ENCODE assay signal across 17 cellular contexts in genomic region chr16:87662254-87663204, GRCh38.
DNase-seq lines count a peak whose midpoint lies in the region; ATAC-seq, FAIRE-seq and TF ChIP-seq lines count a peak whose summit lies in the region.
"Had no signal": no experiment of that assay in that cellular context is flagged by ENCODE, and none has a peak within 500 bp of the region (broad histone marks: within the 10 kb centered on the region; RNA-seq: fewer than 3 reads in every experiment).

No MANE protein-coding gene starts in this region.

- H3K27ac ChIP-seq in HepG2 (ENCODE audit: extremely low read length, insufficient read depth, low read length) (no peak overlapping the region), right lobe of liver (no peak overlapping the region), HUES48 (ENCODE audit: low read depth, low read length) (peak overlapping the region; percentile 20), endodermal cell (ENCODE audit: low read depth, low read length) (no peak overlapping the region)
- H3K27ac ChIP-seq: C4-2B, PC-9, SJCRH30 had no signal

- no peak overlapping the region for H3K4me2 ChIP-seq in HepG2 (ENCODE audit: low read depth, low read length)
- H3K4me2 ChIP-seq: PC-9 had no signal

- no peak for TF ChIP-seq RAD21 in HepG2 (CRISPR knock-in tag; IDR thresholded peaks at IDR 0.05)

- H3K4me3 Mint-ChIP-seq in endodermal cell, result no peak overlapping the region
- H3K4me3 Mint-ChIP-seq: IgD-negative memory B cell had no signal

- in situ Hi-C loops in HepG2 (cut with HindIII; ENCODE audit: extremely low pct_ligation_motif_present, low pct_unique_long_range_greater_than_20kb), result no loop called here

- POLR2A ChIA-PET in HepG2 (lab: Yijun Ruan, JAX), result no interaction called here

- H4K20me1 ChIP-seq in HepG2 (ENCODE audit: insufficient read depth, low read length), result peaks cover 3% of the 10 kb centered on the region; the same call in 1 of the 2 replicates

- H3K9me3 ChIP-seq in HepG2 (ENCODE audit: low read length), result no peaks in the 10 kb centered on the region
- H3K9me3 ChIP-seq in right lobe of liver, result no peaks in the 10 kb centered on the region
- H3K9me3 ChIP-seq in HUES48 (ENCODE audit: control insufficient read depth, insufficient read depth, low read length), result no peaks in the 10 kb centered on the region
- no peaks in the 10 kb centered on the region for H3K9me3 ChIP-seq in endodermal cell (ENCODE audit: control insufficient read depth, low read length)
- H3K9me3 ChIP-seq: SJCRH30 had no signal

- H3K4me3 ChIP-seq in HepG2 (replicated peaks in 1 of 3; ENCODE audit: insufficient read depth in 1 of 3, low read depth in 2 of 3, low read length in 3 of 3) (no peak overlapping the region), right lobe of liver (no peak overlapping the region), HUES48 (ENCODE audit: low read depth, low read length) (no peak overlapping the region), endodermal cell (ENCODE audit: low read length) (no peak overlapping the region)
- H3K4me3 ChIP-seq: PC-9, SJCRH30 had no signal

- H3K27me3 Mint-ChIP-seq in endodermal cell (ENCODE audit: insufficient read depth), result no peaks in the 10 kb centered on the region

- no TSS peak for BruUV-seq in HepG2 (replicated peaks; lab: Mats Ljungman, UMichigan)

- no peak for DNase-seq in HepG2 (ENCODE audit: low spot score)
- DNase-seq in right lobe of liver, result no peak
- no peak for DNase-seq in endodermal cell
- no peak for DNase-seq in middle frontal gyrus (ENCODE audit: extremely low spot score, low spot score)
- DNase-seq in activated CD8-positive, alpha-beta memory T cell treated with anti-CD3 and anti-CD28 coated beads, Interleukin-2, amount 50 U/mL, for 48 hours, result no peak
- no peak for DNase-seq in NCI-H526 treated with DMSO at 0.1 percent for 48 hours (lab: John Stamatoyannopoulos, UW)
- DNase-seq: 8988T, DMS 273 treated with DMSO at 0.1 percent for 48 hours, GOT3, NCI-H187 treated with DMSO at 0.1 percent for 48 hours, NCI-H446 had no signal

- no peak overlapping the region for H3K9ac ChIP-seq in HepG2 (ENCODE audit: insufficient read depth, low read depth, low read length)
- H3K9ac ChIP-seq in HUES48 (ENCODE audit: low read depth, low read length), result no peak overlapping the region
- H3K9ac ChIP-seq in endodermal cell (ENCODE audit: extremely low read depth, low read length, poor library complexity, severe bottlenecking), result no peak overlapping the region

- TF ChIP-seq EP300 in HepG2 (IDR thresholded peaks at IDR 0.05; ENCODE audit: low read depth in 2 of 2, low read length in 2 of 2) (no peak), HepG2 (CRISPR knock-in tag; IDR thresholded peaks at IDR 0.05; ENCODE audit: borderline replicate concordance) (no peak)

- H3K36me3 ChIP-seq in HepG2 (replicated peaks in 1 of 2; ENCODE audit: control insufficient read depth in 1 of 2, insufficient read depth in 2 of 2, low read length in 2 of 2) (no peaks in the 10 kb centered on the region), right lobe of liver (no peaks in the 10 kb centered on the region), HUES48 (ENCODE audit: control insufficient read depth, insufficient read depth, low read length) (no peaks in the 10 kb centered on the region), endodermal cell (ENCODE audit: control insufficient read depth, insufficient read depth, low read length) (no peaks in the 10 kb centered on the region)
- H3K36me3 ChIP-seq: SJCRH30 had no signal

- no peak overlapping the region for H3K27ac Mint-ChIP-seq in endodermal cell
- H3K27ac Mint-ChIP-seq: IgD-negative memory B cell had no signal

- TF ChIP-seq POLR2A in HepG2 (IDR thresholded peaks at IDR 0.05; ENCODE audit: insufficient read depth in 1 of 2, low read depth in 2 of 2, low read length in 2 of 2), result no peak
- TF ChIP-seq POLR2A in right lobe of liver (IDR thresholded peaks at IDR 0.05), result no peak

- H2AFZ ChIP-seq in HepG2 (ENCODE audit: low read length), result no peak overlapping the region
- H2AFZ ChIP-seq: PC-9 had no signal

- ATAC-seq in HepG2, result no peak
- ATAC-seq in right lobe of liver, result no peak
- no peak for ATAC-seq in GM21723 (IDR thresholded peaks at IDR 0.05; ENCODE audit: unreplicated experiment)

- WGBS in HepG2 (ENCODE audit: low lambda C conversion rate), result 36% methylated on average over 25 of the region's 25 CpGs
- WGBS in right lobe of liver (ENCODE audit: insufficient coverage, low coverage, low lambda C conversion rate, missing lambda C conversion rate), result 52% methylated on average over 13 of the region's 25 CpGs
- 89 to 90% methylated on average over 14 to 25 of the region's 25 CpGs for WGBS in endodermal cell (ENCODE audit: insufficient coverage in 1 of 2, insufficient read length in 1 of 2), 2 experiments

- no peaks in the 10 kb centered on the region for H3K36me3 Mint-ChIP-seq in endodermal cell (ENCODE audit: low read depth)
- H3K36me3 Mint-ChIP-seq: IgD-negative memory B cell had no signal

- CTCF ChIA-PET in HepG2 (lab: Yijun Ruan, JAX; ENCODE audit: low intra/inter-chr PET ratio, low total read pairs), result no interaction called here

- intact Hi-C loops in HepG2 (cut with micrococcal nuclease; ENCODE audit: unreplicated experiment), result loop anchor here (10.0 kb wide), 1 partner anchor 58 kb away; the partner anchor contains the start of gene JPH3
- intact Hi-C loops in right lobe of liver (cut with DNase I), result no loop called here

- H3K79me2 ChIP-seq in HepG2 (ENCODE audit: insufficient read depth, low read length), result no peaks in the 10 kb centered on the region

- peaks cover 7% of the 10 kb centered on the region for H3K4me1 Mint-ChIP-seq in endodermal cell

- FAIRE-seq in HepG2 (lab: Jason Lieb, UNC), result no peak

- peaks cover 20 to 85% of the 10 kb centered on the region in 2 experiments for H3K27me3 ChIP-seq in HepG2 (ENCODE audit: control insufficient read depth in 1 of 2, insufficient read depth in 2 of 2, low read length in 2 of 2)
- H3K27me3 ChIP-seq in right lobe of liver, result no peaks in the 10 kb centered on the region
- no peaks in the 10 kb centered on the region for H3K27me3 ChIP-seq in HUES48 (ENCODE audit: control insufficient read depth, insufficient read depth, low read length)
- H3K27me3 ChIP-seq in endodermal cell (ENCODE audit: control insufficient read depth, insufficient read depth, low read length, poor library complexity, severe bottlenecking), result no peaks in the 10 kb centered on the region

- no peaks in the 10 kb centered on the region for H3K9me3 Mint-ChIP-seq in endodermal cell

- no peak for TF ChIP-seq CTCF in HepG2 (CRISPR knock-in tag; IDR thresholded peaks at IDR 0.05)
- no peak for TF ChIP-seq CTCF in right lobe of liver (IDR thresholded peaks at IDR 0.05)
- peak; percentile 57 for TF ChIP-seq CTCF in endodermal cell (conservative IDR thresholded peaks at IDR 0.05)

- H3K4me1 ChIP-seq in HepG2 (ENCODE audit: insufficient read depth, low read length), result no peaks in the 10 kb centered on the region
- H3K4me1 ChIP-seq in right lobe of liver, result no peaks in the 10 kb centered on the region
- peaks cover 25% of the 10 kb centered on the region for H3K4me1 ChIP-seq in HUES48 (ENCODE audit: control insufficient read depth, insufficient read depth, low read length)
- no peaks in the 10 kb centered on the region for H3K4me1 ChIP-seq in endodermal cell (ENCODE audit: control insufficient read depth, insufficient read depth, low read length)

TF ChIP-seq in HepG2, 621 proteins besides CTCF, POLR2A, EP300 and RAD21:
- TF ChIP-seq ZFP36L2 (CRISPR knock-in tag; IDR thresholded peaks at IDR 0.05) (no peak), DRAP1 (CRISPR knock-in tag; IDR thresholded peaks at IDR 0.05) (no peak), MAFF (IDR thresholded peaks at IDR 0.05; ENCODE audit: low read depth, low read length) (peak; percentile 80), MAFK (conservative IDR thresholded peaks at IDR 0.05 in 1 of 2, IDR thresholded peaks at IDR 0.05 in 1 of 2; ENCODE audit: low read length in 2 of 2) (peak; percentile 78 to 92), DZIP1 (CRISPR knock-in tag; IDR thresholded peaks at IDR 0.05) (no peak)
